2 cellular contexts compared by ENCODE assay signal in genomic region chr4:171962110-171962509, GRCh38.
TF ChIP-seq lines count a peak whose summit lies in the region.

No MANE protein-coding gene starts in this region.

TF ChIP-seq in GM23338, 12 proteins besides CTCF, POLR2A, EP300 and RAD21:
- TF ChIP-seq ZNF462 (CRISPR knock-in tag; IDR thresholded peaks at IDR 0.05) (no peak), ZNF114 (CRISPR knock-in tag; IDR thresholded peaks at IDR 0.05) (no peak)

TF ChIP-seq in K562, 482 proteins besides CTCF, POLR2A, EP300 and RAD21:
- TF ChIP-seq ZNF592 (IDR thresholded peaks at IDR 0.05) (peak; percentile 57), ETV1 (tag; conservative IDR thresholded peaks at IDR 0.05; ENCODE audit: low read depth) (no peak), ILK (tag; IDR thresholded peaks at IDR 0.05; ENCODE audit: borderline replicate concordance, low read depth) (0 out of 2 replicates have a peak, but pooled peaks have one; percentile 55), ZNF740 (CRISPR knock-in tag; IDR thresholded peaks at IDR 0.05) (no peak), ZNF740 (tag; IDR thresholded peaks at IDR 0.05) (0 out of 4 replicates have a peak, but pooled peaks of 1 of the 2 experiments have one; percentile 22)
TF ChIP-seq in K562: peak in this region for 3.
